1 cellular context compared by ENCODE assay signal in genomic region chr6:147063469-147064031, GRCh38.
TF ChIP-seq lines count a peak whose summit lies in the region.

No MANE protein-coding gene starts in this region.

TF ChIP-seq in HepG2, 621 proteins besides CTCF, POLR2A, EP300 and RAD21 (continued from another document):
- TF ChIP-seq AHDC1 (CRISPR knock-in tag; IDR thresholded peaks at IDR 0.05; ENCODE audit: borderline replicate concordance) (no peak), ZNF597 (CRISPR knock-in tag; IDR thresholded peaks at IDR 0.05) (no peak), ZNF362 (CRISPR knock-in tag; IDR thresholded peaks at IDR 0.05; ENCODE audit: borderline replicate concordance) (no peak), KIAA2018 (CRISPR knock-in tag; IDR thresholded peaks at IDR 0.05; ENCODE audit: borderline replicate concordance) (no peak), HOXA3 (CRISPR knock-in tag; IDR thresholded peaks at IDR 0.05) (no peak), ZNF205 (CRISPR knock-in tag; IDR thresholded peaks at IDR 0.05) (no peak)
